Comparison of ENCODE assay signal across 18 cellular contexts in genomic region chr6:164579035-164579434, GRCh38.
DNase-seq lines count a peak whose midpoint lies in the region; ATAC-seq and TF ChIP-seq lines count a peak whose summit lies in the region.
"Had no signal": no experiment of that assay in that cellular context is flagged by ENCODE, and none has a peak within 500 bp of the region (broad histone marks: within the 10 kb centered on the region; RNA-seq: fewer than 3 reads in every experiment).

No MANE protein-coding gene starts in this region.

- H3K9me3 Mint-ChIP-seq in neural crest cell = peaks cover 19% of the 10 kb centered on the region

- no peak overlapping the region for H3K27ac ChIP-seq in colonic mucosa
- H3K27ac ChIP-seq: BLaER1 treated with 17β-estradiol and CSF1 and Interleukin-3, amounts not matched to agents 10 nM and 100 nM had no signal

- H3K27me3 ChIP-seq in colonic mucosa = no peaks in the 10 kb centered on the region
- H3K27me3 ChIP-seq: BLaER1 treated with 17β-estradiol and CSF1 and Interleukin-3, amounts not matched to agents 10 nM and 100 nM had no signal

- H3K9me3 ChIP-seq in colonic mucosa = no peaks in the 10 kb centered on the region

- H3K36me3 Mint-ChIP-seq in neural crest cell (ENCODE audit: low read depth) = peaks cover 18% of the 10 kb centered on the region
- H3K36me3 Mint-ChIP-seq: CD4-positive, CD25-positive, alpha-beta regulatory T cell; CD8-positive, alpha-beta memory T cell had no signal

- no peaks in the 10 kb centered on the region for H3K27me3 Mint-ChIP-seq in neural crest cell (ENCODE audit: low read depth)
- H3K27me3 Mint-ChIP-seq: B cell; CD4-positive, CD25-positive, alpha-beta regulatory T cell; CD8-positive, alpha-beta memory T cell had no signal

- no peaks in the 10 kb centered on the region for H3K4me1 ChIP-seq in colonic mucosa
- H3K4me1 ChIP-seq: BLaER1 treated with 17β-estradiol and CSF1 and Interleukin-3, amounts not matched to agents 10 nM and 100 nM; HAP-1 had no signal

- H3K4me3 ChIP-seq in colonic mucosa = no peak overlapping the region
- H3K4me3 ChIP-seq: BLaER1 treated with 17β-estradiol and CSF1 and Interleukin-3, amounts not matched to agents 10 nM and 100 nM; HAP-1 had no signal

- no peaks in the 10 kb centered on the region for H3K36me3 ChIP-seq in colonic mucosa
- H3K36me3 ChIP-seq: HAP-1 had no signal

- ATAC-seq in Right ventricle myocardium superior (ENCODE audit: poor library complexity) (peak; percentile 96), left cardiac atrium (peak; percentile 76 to 81)
- ATAC-seq: HepG2 had no signal

- DNase-seq in Right ventricle myocardium superior (no peak), cardiac septum (ENCODE audit: low spot score) (no peak), left cardiac atrium (no peak), neural crest cell (ENCODE audit: low read depth, low spot score) (no peak), NCI-H524 treated with DMSO at 0.1 percent for 48 hours (lab: John Stamatoyannopoulos, UW) (no peak), colonic mucosa (no peak)
- DNase-seq in activated naive CD4-positive, alpha-beta T cell (lab: John Stamatoyannopoulos, UW) = no peak
- DNase-seq: CD4-positive, CD25-positive, alpha-beta regulatory T cell; CD8-positive, alpha-beta memory T cell; COR-L47; DMS 273 treated with DMSO at 0.1 percent for 48 hours; DMS53; DND-41; EL had no signal

- peak overlapping the region; percentile 57 for H3K27ac Mint-ChIP-seq in neural crest cell (ENCODE audit: unreplicated experiment)
- H3K27ac Mint-ChIP-seq: B cell; CD4-positive, CD25-positive, alpha-beta regulatory T cell; CD8-positive, alpha-beta memory T cell had no signal

- intact Hi-C loops in Right ventricle myocardium superior (cut with DNase I) (no loop called here), cardiac septum (cut with DNase I) (no loop called here), left cardiac atrium (cut with DNase I) (no loop called here), colonic mucosa (cut with DNase I) (no loop called here)

- no peak overlapping the region for H3K9ac ChIP-seq in colonic mucosa (ENCODE audit: low read depth in 2 of 2, low read length in 2 of 2)
- H3K9ac ChIP-seq: BLaER1 treated with 17β-estradiol and CSF1 and Interleukin-3, amounts not matched to agents 10 nM and 100 nM had no signal

- no peak for TF ChIP-seq CTCF in neural crest cell (conservative IDR thresholded peaks at IDR 0.05)
- TF ChIP-seq CTCF in colonic mucosa (IDR thresholded peaks at IDR 0.05) = no peak

- no peak overlapping the region for H3K4me3 Mint-ChIP-seq in neural crest cell
- H3K4me3 Mint-ChIP-seq: B cell; CD4-positive, CD25-positive, alpha-beta regulatory T cell; CD8-positive, alpha-beta memory T cell had no signal

- no peaks in the 10 kb centered on the region for H3K4me1 Mint-ChIP-seq in neural crest cell
- H3K4me1 Mint-ChIP-seq: B cell; CD4-positive, CD25-positive, alpha-beta regulatory T cell; CD8-positive, alpha-beta memory T cell had no signal
